1 cellular context compared by ENCODE assay signal in the genomic region with DNA sequence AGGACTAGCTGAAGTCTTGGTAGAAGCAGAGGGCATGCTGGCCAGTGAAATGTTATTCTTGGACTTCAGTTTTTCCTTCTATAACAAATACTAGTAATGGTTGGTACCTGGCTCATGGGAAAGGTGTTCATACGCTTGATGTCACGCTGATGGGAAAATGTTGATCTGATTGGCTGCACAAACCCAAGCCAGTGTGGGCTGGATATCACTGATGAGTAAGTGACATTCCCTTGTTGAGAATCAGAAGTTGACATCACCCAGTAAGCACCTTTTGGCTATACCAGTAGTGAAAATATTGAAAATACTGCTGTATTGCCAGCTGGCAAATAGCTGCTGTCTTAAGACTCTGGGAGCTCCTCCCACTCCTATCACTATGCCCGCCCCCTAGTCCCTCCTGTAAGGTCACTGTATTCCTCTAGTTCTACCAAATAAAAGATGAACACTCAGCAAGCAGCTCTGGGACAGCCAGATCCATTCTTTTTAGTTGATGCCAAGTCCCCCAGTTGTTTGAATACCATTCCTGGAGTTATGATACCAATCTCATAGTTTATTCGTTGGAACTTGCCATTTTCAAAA.
TF ChIP-seq lines count a peak whose summit lies in the region.

No MANE protein-coding gene starts in this region.

TF ChIP-seq in GM23338, 12 proteins besides CTCF, POLR2A, EP300 and RAD21 (continued from another document):
- TF ChIP-seq, protein P1, sequence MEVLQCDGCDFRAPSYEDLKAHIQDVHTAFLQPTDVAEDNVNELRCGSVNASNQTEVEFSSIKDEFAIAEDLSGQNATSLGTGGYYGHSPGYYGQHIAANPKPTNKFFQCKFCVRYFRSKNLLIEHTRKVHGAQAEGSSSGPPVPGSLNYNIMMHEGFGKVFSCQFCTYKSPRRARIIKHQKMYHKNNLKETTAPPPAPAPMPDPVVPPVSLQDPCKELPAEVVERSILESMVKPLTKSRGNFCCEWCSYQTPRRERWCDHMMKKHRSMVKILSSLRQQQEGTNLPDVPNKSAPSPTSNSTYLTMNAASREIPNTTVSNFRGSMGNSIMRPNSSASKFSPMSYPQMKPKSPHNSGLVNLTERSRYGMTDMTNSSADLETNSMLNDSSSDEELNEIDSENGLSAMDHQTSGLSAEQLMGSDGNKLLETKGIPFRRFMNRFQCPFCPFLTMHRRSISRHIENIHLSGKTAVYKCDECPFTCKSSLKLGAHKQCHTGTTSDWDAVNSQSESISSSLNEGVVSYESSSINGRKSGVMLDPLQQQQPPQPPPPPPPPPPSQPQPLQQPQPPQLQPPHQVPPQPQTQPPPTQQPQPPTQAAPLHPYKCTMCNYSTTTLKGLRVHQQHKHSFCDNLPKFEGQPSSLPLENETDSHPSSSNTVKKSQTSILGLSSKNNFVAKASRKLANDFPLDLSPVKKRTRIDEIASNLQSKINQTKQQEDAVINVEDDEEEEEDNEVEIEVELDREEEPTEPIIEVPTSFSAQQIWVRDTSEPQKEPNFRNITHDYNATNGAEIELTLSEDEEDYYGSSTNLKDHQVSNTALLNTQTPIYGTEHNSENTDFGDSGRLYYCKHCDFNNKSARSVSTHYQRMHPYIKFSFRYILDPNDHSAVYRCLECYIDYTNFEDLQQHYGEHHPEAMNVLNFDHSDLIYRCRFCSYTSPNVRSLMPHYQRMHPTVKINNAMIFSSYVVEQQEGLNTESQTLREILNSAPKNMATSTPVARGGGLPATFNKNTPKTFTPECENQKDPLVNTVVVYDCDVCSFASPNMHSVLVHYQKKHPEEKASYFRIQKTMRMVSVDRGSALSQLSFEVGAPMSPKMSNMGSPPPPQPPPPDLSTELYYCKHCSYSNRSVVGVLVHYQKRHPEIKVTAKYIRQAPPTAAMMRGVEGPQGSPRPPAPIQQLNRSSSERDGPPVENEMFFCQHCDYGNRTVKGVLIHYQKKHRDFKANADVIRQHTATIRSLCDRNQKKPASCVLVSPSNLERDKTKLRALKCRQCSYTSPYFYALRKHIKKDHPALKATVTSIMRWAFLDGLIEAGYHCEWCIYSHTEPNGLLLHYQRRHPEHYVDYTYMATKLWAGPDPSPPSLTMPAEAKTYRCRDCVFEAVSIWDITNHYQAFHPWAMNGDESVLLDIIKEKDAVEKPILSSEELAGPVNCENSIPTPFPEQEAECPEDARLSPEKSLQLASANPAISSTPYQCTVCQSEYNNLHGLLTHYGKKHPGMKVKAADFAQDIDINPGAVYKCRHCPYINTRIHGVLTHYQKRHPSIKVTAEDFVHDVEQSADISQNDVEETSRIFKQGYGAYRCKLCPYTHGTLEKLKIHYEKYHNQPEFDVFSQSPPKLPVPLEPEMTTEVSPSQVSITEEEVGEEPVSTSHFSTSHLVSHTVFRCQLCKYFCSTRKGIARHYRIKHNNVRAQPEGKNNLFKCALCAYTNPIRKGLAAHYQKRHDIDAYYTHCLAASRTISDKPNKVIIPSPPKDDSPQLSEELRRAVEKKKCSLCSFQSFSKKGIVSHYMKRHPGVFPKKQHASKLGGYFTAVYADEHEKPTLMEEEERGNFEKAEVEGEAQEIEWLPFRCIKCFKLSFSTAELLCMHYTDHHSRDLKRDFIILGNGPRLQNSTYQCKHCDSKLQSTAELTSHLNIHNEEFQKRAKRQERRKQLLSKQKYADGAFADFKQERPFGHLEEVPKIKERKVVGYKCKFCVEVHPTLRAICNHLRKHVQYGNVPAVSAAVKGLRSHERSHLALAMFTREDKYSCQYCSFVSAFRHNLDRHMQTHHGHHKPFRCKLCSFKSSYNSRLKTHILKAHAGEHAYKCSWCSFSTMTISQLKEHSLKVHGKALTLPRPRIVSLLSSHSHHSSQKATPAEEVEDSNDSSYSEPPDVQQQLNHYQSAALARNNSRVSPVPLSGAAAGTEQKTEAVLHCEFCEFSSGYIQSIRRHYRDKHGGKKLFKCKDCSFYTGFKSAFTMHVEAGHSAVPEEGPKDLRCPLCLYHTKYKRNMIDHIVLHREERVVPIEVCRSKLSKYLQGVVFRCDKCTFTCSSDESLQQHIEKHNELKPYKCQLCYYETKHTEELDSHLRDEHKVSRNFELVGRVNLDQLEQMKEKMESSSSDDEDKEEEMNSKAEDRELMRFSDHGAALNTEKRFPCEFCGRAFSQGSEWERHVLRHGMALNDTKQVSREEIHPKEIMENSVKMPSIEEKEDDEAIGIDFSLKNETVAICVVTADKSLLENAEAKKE (CRISPR knock-in tag; IDR thresholded peaks at IDR 0.05), result no peak
- TF ChIP-seq, protein P2, sequence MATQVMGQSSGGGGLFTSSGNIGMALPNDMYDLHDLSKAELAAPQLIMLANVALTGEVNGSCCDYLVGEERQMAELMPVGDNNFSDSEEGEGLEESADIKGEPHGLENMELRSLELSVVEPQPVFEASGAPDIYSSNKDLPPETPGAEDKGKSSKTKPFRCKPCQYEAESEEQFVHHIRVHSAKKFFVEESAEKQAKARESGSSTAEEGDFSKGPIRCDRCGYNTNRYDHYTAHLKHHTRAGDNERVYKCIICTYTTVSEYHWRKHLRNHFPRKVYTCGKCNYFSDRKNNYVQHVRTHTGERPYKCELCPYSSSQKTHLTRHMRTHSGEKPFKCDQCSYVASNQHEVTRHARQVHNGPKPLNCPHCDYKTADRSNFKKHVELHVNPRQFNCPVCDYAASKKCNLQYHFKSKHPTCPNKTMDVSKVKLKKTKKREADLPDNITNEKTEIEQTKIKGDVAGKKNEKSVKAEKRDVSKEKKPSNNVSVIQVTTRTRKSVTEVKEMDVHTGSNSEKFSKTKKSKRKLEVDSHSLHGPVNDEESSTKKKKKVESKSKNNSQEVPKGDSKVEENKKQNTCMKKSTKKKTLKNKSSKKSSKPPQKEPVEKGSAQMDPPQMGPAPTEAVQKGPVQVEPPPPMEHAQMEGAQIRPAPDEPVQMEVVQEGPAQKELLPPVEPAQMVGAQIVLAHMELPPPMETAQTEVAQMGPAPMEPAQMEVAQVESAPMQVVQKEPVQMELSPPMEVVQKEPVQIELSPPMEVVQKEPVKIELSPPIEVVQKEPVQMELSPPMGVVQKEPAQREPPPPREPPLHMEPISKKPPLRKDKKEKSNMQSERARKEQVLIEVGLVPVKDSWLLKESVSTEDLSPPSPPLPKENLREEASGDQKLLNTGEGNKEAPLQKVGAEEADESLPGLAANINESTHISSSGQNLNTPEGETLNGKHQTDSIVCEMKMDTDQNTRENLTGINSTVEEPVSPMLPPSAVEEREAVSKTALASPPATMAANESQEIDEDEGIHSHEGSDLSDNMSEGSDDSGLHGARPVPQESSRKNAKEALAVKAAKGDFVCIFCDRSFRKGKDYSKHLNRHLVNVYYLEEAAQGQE (IDR thresholded peaks at IDR 0.05; ENCODE audit: unreplicated experiment), result no peak
- TF ChIP-seq ZNF114 (CRISPR knock-in tag; IDR thresholded peaks at IDR 0.05) (no peak), STAT1 (IDR thresholded peaks at IDR 0.05; ENCODE audit: unreplicated experiment) (no peak), CREB1 (CRISPR knock-in tag; IDR thresholded peaks at IDR 0.05; ENCODE audit: low read depth) (no peak), EZH2phosphoT487 (IDR thresholded peaks at IDR 0.05; ENCODE audit: unreplicated experiment) (no peak), JUNB (IDR thresholded peaks at IDR 0.05; ENCODE audit: unreplicated experiment) (no peak), ZNF331 (CRISPR knock-in tag; IDR thresholded peaks at IDR 0.05; ENCODE audit: low read depth) (no peak)
